Comparison of ENCODE assay signal across 8 cellular contexts in the genomic region with DNA sequence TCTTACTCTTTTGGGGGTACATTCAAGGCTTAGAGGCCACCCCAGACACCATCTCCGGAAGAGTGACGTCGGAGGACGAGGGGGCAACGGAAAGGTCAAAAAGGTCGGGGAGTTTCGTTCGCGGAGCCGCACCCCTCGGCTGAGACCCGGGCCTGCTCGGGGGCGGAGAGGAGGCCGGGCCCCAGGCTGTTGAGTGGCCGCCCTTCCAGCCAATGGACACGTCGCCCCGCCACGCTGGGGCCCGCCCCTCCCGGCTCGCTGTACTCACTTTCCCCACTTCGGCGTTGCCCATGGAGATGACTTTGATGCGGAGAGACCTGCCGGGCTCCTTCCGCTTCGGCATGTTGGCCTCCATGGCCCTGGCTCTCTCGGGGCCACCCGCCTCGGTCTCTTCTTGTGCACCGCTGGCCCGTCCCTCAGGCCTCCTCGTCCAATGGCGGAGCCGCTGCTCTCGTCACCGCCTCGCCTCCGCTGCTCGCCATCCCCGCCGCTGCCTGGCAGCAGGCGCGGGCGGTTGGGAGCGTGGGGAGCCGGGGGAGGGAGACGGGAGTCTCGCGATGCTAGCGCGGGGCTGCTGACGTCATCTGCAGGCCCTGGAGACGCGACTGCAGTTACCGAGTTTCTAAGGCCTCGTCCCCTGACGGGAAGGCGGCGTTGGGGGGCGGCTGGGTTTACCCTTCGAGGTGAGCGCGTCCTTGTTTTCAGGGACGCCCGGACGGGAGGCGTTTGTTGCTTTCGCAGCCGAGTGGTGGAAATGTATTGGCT.
DNase-seq lines count a peak whose midpoint lies in the region; ATAC-seq lines count a peak whose summit lies in the region.

A gene (minus strand): TSS at position 406 of the 765 bp plus-strand sequence. CDS start 51 bp downstream, at position 355.

- ATAC-seq in GM19043 (IDR thresholded peaks at IDR 0.05; ENCODE audit: low read depth, unreplicated experiment), result peak; percentile 90
- peak; percentile 93 for ATAC-seq in HG03354 (IDR thresholded peaks at IDR 0.05; ENCODE audit: poor library complexity, severe bottlenecking, unreplicated experiment)
- ATAC-seq in activated CD4-positive, CD25-positive, alpha-beta regulatory T cell treated with anti-CD3 and anti-CD28 coated beads, Interleukin-2, amount 50 U/mL, for 24 hours, result peak; percentile 90 to 93

- DNase-seq in AG20443 (ENCODE audit: low spot score), result peak; percentile 99
- DNase-seq in NCI-H446 (lab: John Stamatoyannopoulos, UW), result peak; percentile 93 to 97
- peak; percentile 98 for DNase-seq in cerebellar cortex (ENCODE audit: low spot score)
- peak; percentile 99 for DNase-seq in islet precursor cell
- peak; percentile 97 for DNase-seq in stimulated activated CD4-positive, alpha-beta T cell treated with anti-CD3 and anti-CD28 coated beads, Interleukin-12 subunit alpha, Interleukin-12 subunit beta, amount 100 ng/mL, for 4 hours

Comparison
In these comparisons a context has a peak if more than half of its experiments do, and no peak if none do; other contexts are left out.
1. Peak in every context shown above with its lines: DNase-seq and ATAC-seq.